In the genomic region with DNA sequence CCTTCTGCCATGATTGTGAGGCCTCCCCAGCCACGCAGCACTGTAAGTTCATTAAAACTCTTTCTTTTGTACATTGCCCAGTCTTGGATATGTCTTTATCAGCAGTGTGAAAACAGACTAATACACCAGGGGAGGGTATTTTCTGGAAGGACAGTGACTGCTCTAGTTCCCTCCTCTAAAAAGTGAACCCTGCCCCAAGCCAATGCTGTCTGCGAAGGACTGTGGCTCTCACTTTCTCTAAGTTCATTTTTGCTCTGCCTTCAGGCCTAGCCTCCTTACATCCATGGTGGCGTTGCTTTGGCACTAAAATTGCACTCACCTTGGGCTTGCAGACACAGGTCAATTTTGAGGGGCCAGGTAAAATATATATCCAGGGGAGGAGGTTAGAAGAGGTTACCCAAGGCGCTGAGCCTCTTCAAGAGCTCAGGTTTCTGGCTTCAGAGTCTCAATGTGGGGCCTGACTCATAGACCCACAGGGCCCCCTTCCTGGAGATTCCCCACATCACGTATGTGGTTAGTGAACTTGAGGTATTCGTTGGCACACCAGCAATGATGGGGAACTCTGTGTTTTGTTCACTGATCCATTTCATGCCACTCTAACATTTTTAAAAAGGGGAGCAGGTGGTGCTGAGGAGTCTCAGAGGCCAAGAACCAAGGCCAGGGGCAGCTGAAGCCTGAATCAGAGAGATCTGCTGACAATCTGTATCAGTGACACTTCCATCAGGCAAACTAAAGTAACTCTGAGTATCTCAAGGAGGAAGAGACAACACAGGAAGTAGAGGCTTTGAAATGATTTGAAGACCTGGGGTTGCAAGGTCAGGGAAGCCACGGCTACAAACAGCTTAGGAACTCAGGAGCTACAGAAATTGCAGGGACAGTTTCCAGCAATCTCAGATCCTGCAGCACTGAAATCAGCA, we compare ENCODE assay signal across 9 cellular contexts.
DNase-seq lines count a peak whose midpoint lies in the region; ATAC-seq and TF ChIP-seq lines count a peak whose summit lies in the region.
"Had no signal": no experiment of that assay in that cellular context is flagged by ENCODE, and none has a peak within 500 bp of the region (broad histone marks: within the 10 kb centered on the region; RNA-seq: fewer than 3 reads in every experiment).

No MANE protein-coding gene starts in this region.

- intact Hi-C loops in PC-9 (cut with micrococcal nuclease; ENCODE audit: unreplicated experiment) = no loop called here

- H3K4me2 ChIP-seq in Karpas-422 (ENCODE audit: low read depth, low read length, poor library complexity, severe bottlenecking) (no peak overlapping the region), PC-9 (no peak overlapping the region)

- H3K9me3 ChIP-seq in Karpas-422 (ENCODE audit: low read length) (no peaks in the 10 kb centered on the region), MG63 (no peaks in the 10 kb centered on the region), PC-9 (ENCODE audit: insufficient read depth, low read depth) (no peaks in the 10 kb centered on the region)

- H3K27ac Mint-ChIP-seq in mesothelial cell of epicardium = no peak overlapping the region

- POLR2A ChIA-PET in PC-9 (lab: Charles Lee; ENCODE audit: unreplicated experiment) = no interaction called here

- H3K27me3 ChIP-seq in Karpas-422 (ENCODE audit: low read length) (no peaks in the 10 kb centered on the region), MG63 (no peaks in the 10 kb centered on the region), PC-9 (ENCODE audit: insufficient read depth, low read depth) (no peaks in the 10 kb centered on the region)

- H3K9me3 Mint-ChIP-seq in mesothelial cell of epicardium = no peaks in the 10 kb centered on the region

- peaks cover 49% of the 10 kb centered on the region for H3K27me3 Mint-ChIP-seq in mesothelial cell of epicardium (ENCODE audit: low read depth)

- TF ChIP-seq CTCF in mesothelial cell of epicardium (IDR thresholded peaks at IDR 0.05; ENCODE audit: unreplicated experiment) = no peak
- TF ChIP-seq CTCF in PC-9 (conservative IDR thresholded peaks at IDR 0.05) = no peak

- ATAC-seq in GM18868 (IDR thresholded peaks at IDR 0.05; ENCODE audit: unreplicated experiment) = peak; percentile 89

- H2AFZ ChIP-seq in Karpas-422 (ENCODE audit: low read length) = peak overlapping the region; percentile 3; the same call in 1 of the 2 replicates
- H2AFZ ChIP-seq in PC-9 = no peak overlapping the region

- DNase-seq in Karpas-422 (no peak), activated T-helper 1 cell treated with Interleukin-2 at 50 U/mL for 16 hours (ENCODE audit: low read depth) (peak; percentile 8), mesothelial cell of epicardium (ENCODE audit: low spot score in 2 of 2, unreplicated experiment in 2 of 2) (no peak), SKM-1 treated with dmso at 0.1 percent for 144 hours (lab: John Stamatoyannopoulos, UW; ENCODE audit: unreplicated experiment) (no peak), MG63 (no peak), PC-9 (no peak)
- peak; percentile 31 to 59 for DNase-seq in stimulated activated CD4-positive, alpha-beta T cell treated with anti-CD3 and anti-CD28 coated beads, Interleukin-4, amount 100 ng/mL, for 4 hours
- DNase-seq: SIG-M5 had no signal

- H3K4me1 Mint-ChIP-seq in mesothelial cell of epicardium = no peaks in the 10 kb centered on the region

- no peak overlapping the region for H3K4me3 Mint-ChIP-seq in mesothelial cell of epicardium

- no peaks in the 10 kb centered on the region for H3K36me3 Mint-ChIP-seq in mesothelial cell of epicardium

- CTCF ChIA-PET in PC-9 (lab: Charles Lee) = no interaction called here

- H3K79me2 ChIP-seq in Karpas-422 (ENCODE audit: low read length) = no peaks in the 10 kb centered on the region
- H3K79me2 ChIP-seq in PC-9 (ENCODE audit: low read depth) = no peaks in the 10 kb centered on the region

- H3K4me3 ChIP-seq in Karpas-422 (ENCODE audit: low read length) = no peak overlapping the region
- H3K4me3 ChIP-seq in MG63 = no peak overlapping the region
- H3K4me3 ChIP-seq in PC-9 = no peak overlapping the region

- H3K9ac ChIP-seq in Karpas-422 (ENCODE audit: low read length) = no peak overlapping the region

- no peaks in the 10 kb centered on the region for H3K36me3 ChIP-seq in Karpas-422 (ENCODE audit: insufficient read depth, low read length)
- no peaks in the 10 kb centered on the region for H3K36me3 ChIP-seq in MG63
- H3K36me3 ChIP-seq in PC-9 (ENCODE audit: low read depth) = no peaks in the 10 kb centered on the region

- BruUV-seq in PC-9 (replicated peaks; lab: Mats Ljungman, UMichigan) = no TSS peak

- H3K27ac ChIP-seq in Karpas-422 (ENCODE audit: low read length) = no peak overlapping the region
- H3K27ac ChIP-seq in PC-9 = no peak overlapping the region

- no peaks in the 10 kb centered on the region for H3F3A ChIP-seq in PC-9 (ENCODE audit: insufficient read depth, low read depth)

- no peaks in the 10 kb centered on the region for H3K9me2 ChIP-seq in Karpas-422 (replicated peaks; ENCODE audit: insufficient read depth, low read length)
- H3K9me2 ChIP-seq in PC-9 (ENCODE audit: insufficient read depth) = no peaks in the 10 kb centered on the region

- H4K20me1 ChIP-seq in Karpas-422 (ENCODE audit: insufficient read depth, low read depth, low read length) (no peaks in the 10 kb centered on the region), PC-9 (ENCODE audit: insufficient read depth) (no peaks in the 10 kb centered on the region)

- no peaks in the 10 kb centered on the region; the same call in none of the 2 replicates for H3K4me1 ChIP-seq in Karpas-422 (ENCODE audit: low read length)
- H3K4me1 ChIP-seq in PC-9 (replicated peaks; ENCODE audit: insufficient read depth) = no peaks in the 10 kb centered on the region

Comparison
In these comparisons a context has a peak if more than half of its experiments do, and no peak if none do; other contexts are left out.
1. DNase-seq: peak in activated T-helper 1 cell treated with Interleukin-2 at 50 U/mL for 16 hours (single experiment) and stimulated activated CD4-positive, alpha-beta T cell treated with anti-CD3 and anti-CD28 coated beads, Interleukin-4, amount 100 ng/mL, for 4 hours (2 of 2); none in Karpas-422 (single experiment), mesothelial cell of epicardium (0 of 2), SKM-1 treated with dmso at 0.1 percent for 144 hours (single experiment), MG63 (single experiment) and PC-9 (0 of 2).